In the genomic region with DNA sequence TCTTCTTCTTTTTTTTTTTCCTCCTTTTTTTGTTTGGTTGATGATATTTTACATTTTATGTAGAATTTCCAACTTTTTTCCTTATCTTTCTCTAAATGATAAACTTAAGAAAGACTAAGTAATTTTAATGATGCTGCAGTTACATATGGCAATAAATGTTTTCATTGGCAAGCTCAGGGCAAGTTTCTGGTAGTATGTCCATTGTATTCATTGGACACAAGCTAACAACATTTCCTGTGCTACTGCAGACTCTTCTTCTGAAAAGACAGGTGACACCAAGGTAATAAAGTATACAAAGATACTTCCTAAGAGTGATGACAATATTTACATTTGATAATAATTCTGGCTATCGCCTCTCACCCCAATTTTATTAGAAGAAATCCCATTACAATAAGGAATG, we compare ENCODE assay signal across 18 cellular contexts.
"Had no signal": no experiment of that assay in that cellular context is flagged by ENCODE, and none has a peak within 500 bp of the region (broad histone marks: within the 10 kb centered on the region; RNA-seq: fewer than 3 reads in every experiment).

No MANE protein-coding gene starts in this region.

- H3K27me3 ChIP-seq: MG63 had no signal

- H3K36me3 ChIP-seq: MG63 had no signal

- DNase-seq: KBM-7; MG63; NCI-H1092; NCI-H1436 treated with DMSO at 0.1 percent for 48 hours; NCI-H1694; NCI-H187 treated with DMSO at 0.1 percent for 48 hours; NCI-H2029 treated with DMSO at 0.1 percent for 48 hours; NCI-H2171 treated with DMSO at 0.1 percent for 48 hours; NCI-H345; NCI-H446 treated with DMSO at 0.1 percent for 48 hours; NCI-H510A treated with DMSO at 0.1 percent for 48 hours; NCI-H526; NCI-H748 treated with DMSO at 0.1 percent for 48 hours; NK-92 treated with Interleukin-12 subunit alpha and Interleukin-12 subunit beta, amount 100 ng/mL, for 24 hours; PC-3; SHP77 had no signal

- H3K27ac ChIP-seq: RWPE1 had no signal

- ATAC-seq: Panc1, PC-3 had no signal

- H3K9me3 ChIP-seq: MG63 had no signal

- H3K4me3 ChIP-seq: MG63 had no signal
